ENCODE assay signal across 24 cellular contexts in genomic region chr1:229110986-229111385, GRCh38.
"Had no signal": no experiment of that assay in that cellular context is flagged by ENCODE, and none has a peak within 500 bp of the region (broad histone marks: within the 10 kb centered on the region; RNA-seq: fewer than 3 reads in every experiment).

No MANE protein-coding gene starts in this region.

- H3K27ac ChIP-seq: epithelial cell of prostate, gastrocnemius medialis, lower lobe of right lung, psoas muscle, tibial nerve, upper lobe of right lung, uterus had no signal

- DNase-seq: effector CD8-positive, alpha-beta T cell; endodermal cell; foreskin fibroblast; gastrocnemius medialis; head of caudate nucleus; left ventricle myocardium superior; lower lobe of right lung; mucosa of descending colon; naive thymus-derived CD4-positive, alpha-beta T cell; nephron progenitor cell; nucleus accumbens; psoas muscle; right cardiac atrium; small intestine; stimulated activated CD4-positive, alpha-beta T cell treated with anti-CD3 and anti-CD28 coated beads, Interleukin-15, amount 100 ng/mL, for 24 hours; stimulated activated CD4-positive, alpha-beta T cell treated with anti-CD3 and anti-CD28 coated beads, Interleukin-4, amount 100 ng/mL, for 1 hour; stimulated activated CD8-positive, alpha-beta memory T cell treated with anti-CD3 and anti-CD28 coated beads, Interleukin-4, amount 100 ng/mL, for 48 hours; stimulated activated naive CD4-positive, alpha-beta T cell; stimulated activated naive CD8-positive, alpha-beta T cell treated with anti-CD3 and anti-CD28 coated beads, Interleukin-15, amount 100 ng/mL, for 72 hours; upper lobe of right lung; uterus had no signal

- H3K4me3 ChIP-seq: gastrocnemius medialis, lower lobe of right lung, mucosa of descending colon, psoas muscle, tibial nerve, upper lobe of right lung, uterus had no signal

- H3K36me3 ChIP-seq: gastrocnemius medialis, lower lobe of right lung, tibial nerve, upper lobe of right lung, uterus had no signal

- H3K9me3 ChIP-seq: gastrocnemius medialis, lower lobe of right lung, mucosa of descending colon, psoas muscle, tibial nerve, upper lobe of right lung, uterus had no signal

- H3K27me3 ChIP-seq: gastrocnemius medialis, tibial nerve, upper lobe of right lung, uterus had no signal

- ATAC-seq: esophagus mucosa; gastrocnemius medialis; left ventricle myocardium superior; lower lobe of right lung; mucosa of descending colon; naive thymus-derived CD4-positive, alpha-beta T cell; psoas muscle; right cardiac atrium; stimulated activated naive CD8-positive, alpha-beta T cell treated with anti-CD3 and anti-CD28 coated beads, Interleukin-15, amount 100 ng/mL, for 72 hours; upper lobe of right lung had no signal

- H3K4me1 ChIP-seq: lower lobe of right lung, psoas muscle, upper lobe of right lung had no signal
